ENCODE assay signal across 1 cellular context in the genomic region with DNA sequence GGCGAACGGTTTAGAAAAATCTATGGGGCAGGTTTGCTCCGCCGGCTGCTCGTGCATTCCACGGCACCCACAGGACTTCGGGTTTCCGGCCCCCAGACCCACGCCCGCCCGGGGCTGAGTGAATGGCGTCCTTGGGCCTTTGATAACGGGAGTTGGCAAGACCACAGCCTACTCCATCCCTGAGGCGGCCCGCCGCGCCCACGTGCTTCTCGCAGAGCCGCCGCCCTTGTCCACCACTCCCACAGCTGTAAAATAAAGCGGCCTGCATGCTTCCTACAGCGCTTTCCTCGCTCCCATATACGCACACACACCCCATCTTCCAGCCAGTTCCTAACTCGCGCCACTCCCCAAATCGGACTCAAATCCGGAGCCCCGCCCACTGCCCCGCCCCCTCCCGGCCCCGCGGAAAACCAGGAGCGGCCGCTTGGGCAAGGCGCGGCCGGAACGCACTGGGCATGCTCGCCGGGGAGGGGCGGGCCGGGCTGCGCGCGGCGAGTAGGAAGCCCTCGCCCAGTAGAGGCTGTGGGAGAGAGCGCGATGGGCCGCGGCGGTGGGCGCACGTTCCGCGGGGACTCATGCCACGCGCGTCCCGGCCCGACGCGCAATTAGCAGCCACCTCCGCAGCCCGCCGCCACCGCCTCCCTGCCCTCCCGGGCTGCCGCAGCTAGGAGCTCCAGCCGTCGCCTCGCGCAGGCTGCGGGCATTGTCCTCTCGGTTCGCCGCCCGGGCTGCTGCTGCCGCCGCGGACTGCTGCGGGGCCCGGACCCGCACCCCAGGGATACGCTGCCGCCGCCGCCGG.
TF ChIP-seq lines count a peak whose summit lies in the region.

A gene (plus strand): TSS at position 513 of the 799 bp plus-strand sequence. CDS start 468 bp downstream, outside the sequence.

TF ChIP-seq in HEK293, 187 proteins besides CTCF, POLR2A, EP300 and RAD21 (continued from another document and continues in another):
- TF ChIP-seq, protein P1, sequence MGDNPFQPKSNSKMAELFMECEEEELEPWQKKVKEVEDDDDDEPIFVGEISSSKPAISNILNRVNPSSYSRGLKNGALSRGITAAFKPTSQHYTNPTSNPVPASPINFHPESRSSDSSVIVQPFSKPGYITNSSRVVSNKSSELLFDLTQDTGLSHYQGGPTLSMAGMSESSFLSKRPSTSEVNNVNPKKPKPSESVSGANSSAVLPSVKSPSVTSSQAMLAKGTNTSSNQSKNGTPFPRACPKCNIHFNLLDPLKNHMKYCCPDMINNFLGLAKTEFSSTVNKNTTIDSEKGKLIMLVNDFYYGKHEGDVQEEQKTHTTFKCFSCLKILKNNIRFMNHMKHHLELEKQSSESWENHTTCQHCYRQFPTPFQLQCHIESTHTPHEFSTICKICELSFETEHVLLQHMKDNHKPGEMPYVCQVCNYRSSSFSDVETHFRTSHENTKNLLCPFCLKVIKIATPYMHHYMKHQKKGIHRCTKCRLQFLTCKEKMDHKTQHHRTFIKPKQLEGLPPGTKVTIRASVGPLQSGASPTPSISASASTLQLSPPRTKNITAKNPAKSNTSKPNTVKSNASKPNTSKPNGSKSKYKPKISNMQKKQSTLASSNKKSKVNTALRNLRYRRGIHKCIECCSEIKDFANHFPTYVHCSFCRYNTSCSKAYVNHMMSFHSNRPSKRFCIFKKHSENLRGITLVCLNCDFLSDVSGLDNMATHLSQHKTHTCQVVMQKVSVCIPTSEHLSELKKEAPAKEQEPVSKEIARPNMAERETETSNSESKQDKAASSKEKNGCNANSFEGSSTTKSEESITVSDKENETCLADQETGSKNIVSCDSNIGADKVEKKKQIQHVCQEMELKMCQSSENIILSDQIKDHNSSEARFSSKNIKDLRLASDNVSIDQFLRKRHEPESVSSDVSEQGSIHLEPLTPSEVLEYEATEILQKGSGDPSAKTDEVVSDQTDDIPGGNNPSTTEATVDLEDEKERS (tag by site-specific recombination; IDR thresholded peaks at IDR 0.05): no peak
- no peak for TF ChIP-seq BCL11B (tag by site-specific recombination; IDR thresholded peaks at IDR 0.05; ENCODE audit: low read depth)
- peak; percentile 88 for TF ChIP-seq ZBTB8A (tag by site-specific recombination; IDR thresholded peaks at IDR 0.05)
- peak; percentile 23; the same call in 1 of the 2 replicates for TF ChIP-seq IKZF3 (tag by site-specific recombination; IDR thresholded peaks at IDR 0.05)
- no peak for TF ChIP-seq ZBTB48 (tag by site-specific recombination; IDR thresholded peaks at IDR 0.05)
- TF ChIP-seq ZNF701 (tag by site-specific recombination; IDR thresholded peaks at IDR 0.05): no peak
- peak; percentile 83 for TF ChIP-seq ZNF341 (tag by site-specific recombination; IDR thresholded peaks at IDR 0.05; ENCODE audit: low read depth)
- TF ChIP-seq, protein P2, sequence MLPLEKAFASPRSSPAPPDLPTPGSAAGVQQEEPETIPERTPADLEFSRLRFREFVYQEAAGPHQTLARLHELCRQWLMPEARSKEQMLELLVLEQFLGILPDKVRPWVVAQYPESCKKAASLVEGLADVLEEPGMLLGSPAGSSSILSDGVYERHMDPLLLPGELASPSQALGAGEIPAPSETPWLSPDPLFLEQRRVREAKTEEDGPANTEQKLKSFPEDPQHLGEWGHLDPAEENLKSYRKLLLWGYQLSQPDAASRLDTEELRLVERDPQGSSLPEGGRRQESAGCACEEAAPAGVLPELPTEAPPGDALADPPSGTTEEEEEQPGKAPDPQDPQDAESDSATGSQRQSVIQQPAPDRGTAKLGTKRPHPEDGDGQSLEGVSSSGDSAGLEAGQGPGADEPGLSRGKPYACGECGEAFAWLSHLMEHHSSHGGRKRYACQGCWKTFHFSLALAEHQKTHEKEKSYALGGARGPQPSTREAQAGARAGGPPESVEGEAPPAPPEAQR (tag by site-specific recombination; IDR thresholded peaks at IDR 0.05): no peak
- TF ChIP-seq, protein P3, sequence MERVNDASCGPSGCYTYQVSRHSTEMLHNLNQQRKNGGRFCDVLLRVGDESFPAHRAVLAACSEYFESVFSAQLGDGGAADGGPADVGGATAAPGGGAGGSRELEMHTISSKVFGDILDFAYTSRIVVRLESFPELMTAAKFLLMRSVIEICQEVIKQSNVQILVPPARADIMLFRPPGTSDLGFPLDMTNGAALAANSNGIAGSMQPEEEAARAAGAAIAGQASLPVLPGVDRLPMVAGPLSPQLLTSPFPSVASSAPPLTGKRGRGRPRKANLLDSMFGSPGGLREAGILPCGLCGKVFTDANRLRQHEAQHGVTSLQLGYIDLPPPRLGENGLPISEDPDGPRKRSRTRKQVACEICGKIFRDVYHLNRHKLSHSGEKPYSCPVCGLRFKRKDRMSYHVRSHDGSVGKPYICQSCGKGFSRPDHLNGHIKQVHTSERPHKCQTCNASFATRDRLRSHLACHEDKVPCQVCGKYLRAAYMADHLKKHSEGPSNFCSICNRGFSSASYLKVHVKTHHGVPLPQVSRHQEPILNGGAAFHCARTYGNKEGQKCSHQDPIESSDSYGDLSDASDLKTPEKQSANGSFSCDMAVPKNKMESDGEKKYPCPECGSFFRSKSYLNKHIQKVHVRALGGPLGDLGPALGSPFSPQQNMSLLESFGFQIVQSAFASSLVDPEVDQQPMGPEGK (tag by site-specific recombination; IDR thresholded peaks at IDR 0.05): no peak; the same call in 1 of the 2 replicates
- TF ChIP-seq ZNF660 (tag by site-specific recombination; IDR thresholded peaks at IDR 0.05): peak; percentile 41; the same call in 1 of the 2 replicates
- TF ChIP-seq ZNF394 (tag by site-specific recombination; IDR thresholded peaks at IDR 0.05; ENCODE audit: borderline replicate concordance): peak; percentile 15; the same call in 1 of the 2 replicates
- no peak for TF ChIP-seq ZNF311 (tag by site-specific recombination; IDR thresholded peaks at IDR 0.05; ENCODE audit: borderline replicate concordance)
- TF ChIP-seq, protein P4, sequence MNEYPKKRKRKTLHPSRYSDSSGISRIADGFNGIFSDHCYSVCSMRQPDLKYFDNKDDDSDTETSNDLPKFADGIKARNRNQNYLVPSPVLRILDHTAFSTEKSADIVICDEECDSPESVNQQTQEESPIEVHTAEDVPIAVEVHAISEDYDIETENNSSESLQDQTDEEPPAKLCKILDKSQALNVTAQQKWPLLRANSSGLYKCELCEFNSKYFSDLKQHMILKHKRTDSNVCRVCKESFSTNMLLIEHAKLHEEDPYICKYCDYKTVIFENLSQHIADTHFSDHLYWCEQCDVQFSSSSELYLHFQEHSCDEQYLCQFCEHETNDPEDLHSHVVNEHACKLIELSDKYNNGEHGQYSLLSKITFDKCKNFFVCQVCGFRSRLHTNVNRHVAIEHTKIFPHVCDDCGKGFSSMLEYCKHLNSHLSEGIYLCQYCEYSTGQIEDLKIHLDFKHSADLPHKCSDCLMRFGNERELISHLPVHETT (tag by site-specific recombination; IDR thresholded peaks at IDR 0.05): no peak
- TF ChIP-seq ZBTB17 (tag by site-specific recombination; IDR thresholded peaks at IDR 0.05): no peak
- TF ChIP-seq ZNF223 (tag by site-specific recombination; IDR thresholded peaks at IDR 0.05): no peak
- TF ChIP-seq SP2 (tag by site-specific recombination; IDR thresholded peaks at IDR 0.05): peak; percentile 62
- TF ChIP-seq ZNF530 (tag by site-specific recombination; IDR thresholded peaks at IDR 0.05; ENCODE audit: low read depth): no peak
- no peak for TF ChIP-seq ZNF776 (tag by site-specific recombination; IDR thresholded peaks at IDR 0.05; ENCODE audit: borderline replicate concordance)
- TF ChIP-seq ZNF350 (tag by site-specific recombination; IDR thresholded peaks at IDR 0.05): no peak
- TF ChIP-seq ZNF843 (tag by site-specific recombination; IDR thresholded peaks at IDR 0.05): no peak
- TF ChIP-seq ZXDB (tag by site-specific recombination; IDR thresholded peaks at IDR 0.05): no peak
- TF ChIP-seq KLF16 (tag by site-specific recombination; IDR thresholded peaks at IDR 0.05): peak; percentile 61
- TF ChIP-seq ZNF549 (tag by site-specific recombination; IDR thresholded peaks at IDR 0.05): no peak
- no peak for TF ChIP-seq ZNF654 (tag by site-specific recombination; IDR thresholded peaks at IDR 0.05; ENCODE audit: low read depth)
- TF ChIP-seq ZNF621 (tag by site-specific recombination; IDR thresholded peaks at IDR 0.05): no peak
- TF ChIP-seq ZNF184 (tag by site-specific recombination; IDR thresholded peaks at IDR 0.05): no peak
- no peak for TF ChIP-seq ZNF19 (tag by site-specific recombination; IDR thresholded peaks at IDR 0.05; ENCODE audit: low read depth)
- TF ChIP-seq ZNF239 (tag by site-specific recombination; IDR thresholded peaks at IDR 0.05): no peak
- no peak for TF ChIP-seq ZNF558 (tag by site-specific recombination; IDR thresholded peaks at IDR 0.05)
- TF ChIP-seq ZNF302 (tag by site-specific recombination; IDR thresholded peaks at IDR 0.05; ENCODE audit: low read depth): no peak
- no peak for TF ChIP-seq ZNF830 (tag by site-specific recombination; IDR thresholded peaks at IDR 0.05; ENCODE audit: low read depth)
- no peak for TF ChIP-seq ZNF423 (tag by site-specific recombination; IDR thresholded peaks at IDR 0.05)
- TF ChIP-seq, protein P5, sequence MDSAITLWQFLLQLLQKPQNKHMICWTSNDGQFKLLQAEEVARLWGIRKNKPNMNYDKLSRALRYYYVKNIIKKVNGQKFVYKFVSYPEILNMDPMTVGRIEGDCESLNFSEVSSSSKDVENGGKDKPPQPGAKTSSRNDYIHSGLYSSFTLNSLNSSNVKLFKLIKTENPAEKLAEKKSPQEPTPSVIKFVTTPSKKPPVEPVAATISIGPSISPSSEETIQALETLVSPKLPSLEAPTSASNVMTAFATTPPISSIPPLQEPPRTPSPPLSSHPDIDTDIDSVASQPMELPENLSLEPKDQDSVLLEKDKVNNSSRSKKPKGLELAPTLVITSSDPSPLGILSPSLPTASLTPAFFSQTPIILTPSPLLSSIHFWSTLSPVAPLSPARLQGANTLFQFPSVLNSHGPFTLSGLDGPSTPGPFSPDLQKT (IDR thresholded peaks at IDR 0.05; ENCODE audit: borderline replicate concordance, low read depth, low read length): no peak
- TF ChIP-seq, protein P6, sequence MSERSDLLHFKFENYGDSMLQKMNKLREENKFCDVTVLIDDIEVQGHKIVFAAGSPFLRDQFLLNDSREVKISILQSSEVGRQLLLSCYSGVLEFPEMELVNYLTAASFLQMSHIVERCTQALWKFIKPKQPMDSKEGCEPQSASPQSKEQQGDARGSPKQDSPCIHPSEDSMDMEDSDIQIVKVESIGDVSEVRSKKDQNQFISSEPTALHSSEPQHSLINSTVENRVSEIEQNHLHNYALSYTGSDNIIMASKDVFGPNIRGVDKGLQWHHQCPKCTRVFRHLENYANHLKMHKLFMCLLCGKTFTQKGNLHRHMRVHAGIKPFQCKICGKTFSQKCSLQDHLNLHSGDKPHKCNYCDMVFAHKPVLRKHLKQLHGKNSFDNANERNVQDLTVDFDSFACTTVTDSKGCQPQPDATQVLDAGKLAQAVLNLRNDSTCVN (tag by site-specific recombination; optimal IDR thresholded peaks at IDR 0.05): peak; percentile 67
- TF ChIP-seq HOXD13 (CRISPR knock-in tag; IDR thresholded peaks at IDR 0.05; ENCODE audit: borderline replicate concordance): no peak
- 0 out of 2 replicates have a peak, but pooled peaks have one; percentile 30 for TF ChIP-seq HOXC10 (CRISPR knock-in tag; IDR thresholded peaks at IDR 0.05)
- TF ChIP-seq ZFP69B (tag by site-specific recombination; IDR thresholded peaks at IDR 0.05): peak; percentile 69; the same call in 1 of the 2 replicates
- TF ChIP-seq KLF9 (tag by site-specific recombination; IDR thresholded peaks at IDR 0.05; ENCODE audit: low read depth): peak; percentile 96
- TF ChIP-seq ZNF174 (tag by site-specific recombination; IDR thresholded peaks at IDR 0.05): no peak
- no peak for TF ChIP-seq ZNF626 (tag by site-specific recombination; IDR thresholded peaks at IDR 0.05)
- no peak for TF ChIP-seq OSR2 (tag by site-specific recombination; IDR thresholded peaks at IDR 0.05)
- TF ChIP-seq ZNF473 (tag by site-specific recombination; IDR thresholded peaks at IDR 0.05): no peak
- no peak for TF ChIP-seq ZNF248 (tag by site-specific recombination; IDR thresholded peaks at IDR 0.05)
- TF ChIP-seq ZBTB1 (tag by site-specific recombination; IDR thresholded peaks at IDR 0.05): no peak
- no peak for TF ChIP-seq ZNF571 (tag by site-specific recombination; IDR thresholded peaks at IDR 0.05)
- no peak for TF ChIP-seq ZNF664 (tag by site-specific recombination; IDR thresholded peaks at IDR 0.05)
- 0 out of 2 replicates have a peak, but pooled peaks have one; percentile 30 for TF ChIP-seq ZSCAN30 (tag by site-specific recombination; IDR thresholded peaks at IDR 0.05)
- TF ChIP-seq ZNF155 (tag by site-specific recombination; IDR thresholded peaks at IDR 0.05): no peak
- peak; percentile 69 for TF ChIP-seq EGR2 (tag by site-specific recombination; IDR thresholded peaks at IDR 0.05; ENCODE audit: low read depth)
- peak; percentile 78 for TF ChIP-seq SP3 (tag by site-specific recombination; IDR thresholded peaks at IDR 0.05)
- TF ChIP-seq ZNF48 (tag by site-specific recombination; IDR thresholded peaks at IDR 0.05): no peak
- TF ChIP-seq ZBTB21 (tag by site-specific recombination; IDR thresholded peaks at IDR 0.05): no peak
- no peak for TF ChIP-seq ZBTB7A (tag by site-specific recombination; IDR thresholded peaks at IDR 0.05; ENCODE audit: low read depth)
- no peak for TF ChIP-seq OVOL3 (tag by site-specific recombination; IDR thresholded peaks at IDR 0.05)
- TF ChIP-seq ZNF777 (tag by site-specific recombination; IDR thresholded peaks at IDR 0.05; ENCODE audit: borderline replicate concordance): no peak
- TF ChIP-seq ZNF561 (tag by site-specific recombination; IDR thresholded peaks at IDR 0.05; ENCODE audit: borderline replicate concordance): peak; percentile 62; the same call in 1 of the 2 replicates
- no peak for TF ChIP-seq ZNF175 (tag by site-specific recombination; IDR thresholded peaks at IDR 0.05)
- TF ChIP-seq, protein P7, sequence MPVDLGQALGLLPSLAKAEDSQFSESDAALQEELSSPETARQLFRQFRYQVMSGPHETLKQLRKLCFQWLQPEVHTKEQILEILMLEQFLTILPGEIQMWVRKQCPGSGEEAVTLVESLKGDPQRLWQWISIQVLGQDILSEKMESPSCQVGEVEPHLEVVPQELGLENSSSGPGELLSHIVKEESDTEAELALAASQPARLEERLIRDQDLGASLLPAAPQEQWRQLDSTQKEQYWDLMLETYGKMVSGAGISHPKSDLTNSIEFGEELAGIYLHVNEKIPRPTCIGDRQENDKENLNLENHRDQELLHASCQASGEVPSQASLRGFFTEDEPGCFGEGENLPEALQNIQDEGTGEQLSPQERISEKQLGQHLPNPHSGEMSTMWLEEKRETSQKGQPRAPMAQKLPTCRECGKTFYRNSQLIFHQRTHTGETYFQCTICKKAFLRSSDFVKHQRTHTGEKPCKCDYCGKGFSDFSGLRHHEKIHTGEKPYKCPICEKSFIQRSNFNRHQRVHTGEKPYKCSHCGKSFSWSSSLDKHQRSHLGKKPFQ (tag by site-specific recombination; IDR thresholded peaks at IDR 0.05): no peak
- TF ChIP-seq, protein P8, sequence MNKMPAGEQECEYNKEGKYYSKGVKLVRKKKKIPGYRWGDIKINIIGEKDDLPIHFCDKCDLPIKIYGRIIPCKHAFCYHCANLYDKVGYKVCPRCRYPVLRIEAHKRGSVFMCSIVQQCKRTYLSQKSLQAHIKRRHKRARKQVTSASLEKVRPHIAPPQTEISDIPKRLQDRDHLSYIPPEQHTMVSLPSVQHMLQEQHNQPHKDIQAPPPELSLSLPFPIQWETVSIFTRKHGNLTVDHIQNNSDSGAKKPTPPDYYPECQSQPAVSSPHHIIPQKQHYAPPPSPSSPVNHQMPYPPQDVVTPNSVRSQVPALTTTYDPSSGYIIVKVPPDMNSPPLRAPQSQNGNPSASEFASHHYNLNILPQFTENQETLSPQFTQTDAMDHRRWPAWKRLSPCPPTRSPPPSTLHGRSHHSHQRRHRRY (tag by site-specific recombination; IDR thresholded peaks at IDR 0.05): no peak
- no peak for TF ChIP-seq ZSCAN16 (tag by site-specific recombination; IDR thresholded peaks at IDR 0.05)
